In genomic region chr14:80403036-80403435, GRCh38 we compare ENCODE assay signal across 14 cellular contexts.
DNase-seq lines count a peak whose midpoint lies in the region; ATAC-seq and TF ChIP-seq lines count a peak whose summit lies in the region.
"Had no signal": no experiment of that assay in that cellular context is flagged by ENCODE, and none has a peak within 500 bp of the region (broad histone marks: within the 10 kb centered on the region; RNA-seq: fewer than 3 reads in every experiment).

No MANE protein-coding gene starts in this region.

- H3K4me3 ChIP-seq in epithelial cell of proximal tubule (ENCODE audit: low read depth, low read length), result no peak overlapping the region
- H3K4me3 ChIP-seq: A549, GM23338 had no signal

- peak; percentile 74 for DNase-seq in DMS79 (lab: John Stamatoyannopoulos, UW)
- peak; percentile 33 for DNase-seq in HK-2 (ENCODE audit: unreplicated experiment)
- peak; percentile 55 for DNase-seq in epithelial cell of proximal tubule (ENCODE audit: low read depth)
- peak; percentile 83 for DNase-seq in kidney tubule cell (ENCODE audit: low spot score)
- no peak for DNase-seq in NOMO-1 treated with DMSO at 0.1 percent for 48 hours (lab: John Stamatoyannopoulos, UW; ENCODE audit: unreplicated experiment)
- no peak for DNase-seq in cerebellar cortex (ENCODE audit: low spot score)
- DNase-seq in NCI-H446 (lab: John Stamatoyannopoulos, UW), result no peak
- DNase-seq: CD8-positive, alpha-beta T cell; COR-L47; H7; IMR-90 had no signal

- no peak for ATAC-seq in GM21737 (IDR thresholded peaks at IDR 0.05; ENCODE audit: unreplicated experiment)
- ATAC-seq: A549; CD8-positive, alpha-beta T cell; GM23338 had no signal

- no peak for TF ChIP-seq CTCF in epithelial cell of proximal tubule (conservative IDR thresholded peaks at IDR 0.05; ENCODE audit: low read depth, low read length)

Comparison
In these comparisons a context has a peak if more than half of its experiments do, and no peak if none do; other contexts are left out.
1. DNase-seq: peak in DMS79 (single experiment), HK-2 (single experiment), epithelial cell of proximal tubule (single experiment) and kidney tubule cell (single experiment); none in NOMO-1 treated with DMSO at 0.1 percent for 48 hours (single experiment), cerebellar cortex (single experiment) and NCI-H446 (0 of 2).